In the genomic region with DNA sequence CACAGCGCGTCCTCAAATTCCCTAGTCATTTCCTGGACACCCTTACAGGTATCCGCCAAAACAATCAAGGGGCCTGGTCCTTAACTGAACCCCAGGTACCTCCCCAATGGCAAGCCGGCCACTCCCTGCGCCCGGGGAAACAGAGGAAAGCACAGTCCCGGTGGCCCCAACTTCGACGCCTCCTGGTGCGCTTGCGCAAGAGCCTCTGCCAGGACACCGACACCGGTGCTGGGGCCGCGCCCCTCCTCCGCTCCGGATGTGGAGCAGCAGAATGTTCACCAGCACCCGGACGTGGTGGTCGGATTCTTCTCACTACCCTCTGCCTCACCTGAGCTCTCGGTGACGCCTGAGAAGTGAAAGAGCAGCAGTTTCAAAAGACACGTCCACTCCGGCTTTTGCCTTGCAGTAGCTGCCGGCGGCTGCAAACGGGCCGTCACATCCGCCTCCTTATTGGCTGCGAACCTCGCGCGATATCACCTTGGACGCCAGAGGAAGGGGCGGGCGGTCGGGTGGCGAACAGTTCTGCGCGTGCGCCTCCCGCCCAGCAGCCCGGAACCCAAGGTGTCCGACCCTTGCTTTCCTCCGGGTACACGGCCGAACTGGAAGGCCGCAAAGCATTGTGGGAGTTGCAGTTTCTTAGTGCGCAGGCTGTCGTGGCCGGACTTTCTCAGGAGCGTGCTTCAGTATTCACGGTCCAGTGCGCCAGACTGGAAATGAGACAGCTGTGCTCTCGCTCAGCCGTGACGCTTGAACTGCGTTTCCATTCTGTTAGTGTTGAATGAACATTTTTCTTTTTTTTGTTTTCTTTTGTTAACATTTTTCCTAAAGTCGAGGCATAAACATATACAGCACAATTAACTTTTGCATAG, we compare ENCODE assay signal across 8 cellular contexts. TPM values are rescaled to one million over a fixed set of nuclear protein-coding genes. Genes with fewer than 3 reads are reported as not detected.
DNase-seq lines count a peak whose midpoint lies in the region; ATAC-seq and TF ChIP-seq lines count a peak whose summit lies in the region.

A gene with protein sequence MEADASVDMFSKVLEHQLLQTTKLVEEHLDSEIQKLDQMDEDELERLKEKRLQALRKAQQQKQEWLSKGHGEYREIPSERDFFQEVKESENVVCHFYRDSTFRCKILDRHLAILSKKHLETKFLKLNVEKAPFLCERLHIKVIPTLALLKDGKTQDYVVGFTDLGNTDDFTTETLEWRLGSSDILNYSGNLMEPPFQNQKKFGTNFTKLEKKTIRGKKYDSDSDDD (minus strand): TSS at position 423 of the 869 bp plus-strand sequence. CDS start 3,123 bp downstream, outside the sequence.

- H3K27me3 Mint-ChIP-seq in IgD-negative memory B cell = no peaks in the 10 kb centered on the region

- no peak for TF ChIP-seq CTCF in epithelial cell of proximal tubule (conservative IDR thresholded peaks at IDR 0.05; ENCODE audit: low read depth, low read length)

- H3K4me1 Mint-ChIP-seq in IgD-negative memory B cell = peaks cover 6 to 25% (median 16%) of the 10 kb centered on the region in 3 donors

- H3K4me3 ChIP-seq in epithelial cell of proximal tubule (ENCODE audit: low read depth, low read length) = peak within 1 kb of the TSS; percentile 79

- H3K36me3 Mint-ChIP-seq in IgD-negative memory B cell = peaks cover 2% of the 10 kb centered on the region

- no peak within 1 kb of the TSS for H3K4me3 Mint-ChIP-seq in IgD-negative memory B cell

- no peaks in the 10 kb centered on the region for H3K9me3 Mint-ChIP-seq in IgD-negative memory B cell

- H3K27ac Mint-ChIP-seq in IgD-negative memory B cell = no peak within 1 kb of the TSS

- ATAC-seq in GM21576 (IDR thresholded peaks at IDR 0.05; ENCODE audit: unreplicated experiment) = peak; percentile 68

- DNase-seq in DMS153 (lab: John Stamatoyannopoulos, UW) (peak; percentile 99), OCI-M1 (lab: John Stamatoyannopoulos, UW) (peak; percentile 97), activated T-cell treated with anti-CD3 and anti-CD28 coated beads for 24 hours (ENCODE audit: low read depth) (peak; percentile 98), epithelial cell of proximal tubule (ENCODE audit: low read depth) (peak; percentile 98), mucosa of gallbladder (ENCODE audit: low spot score) (peak; percentile 99)
- peak; percentile 95 to 96 for DNase-seq in stimulated activated CD8-positive, alpha-beta memory T cell treated with anti-CD3 and anti-CD28 coated beads, Interleukin-4, amount 100 ng/mL, for 4 hours (ENCODE audit: low read depth in 2 of 2, low spot score in 1 of 2)

RNA-seq across cellular contexts. Expression of the gene that starts here (rescaled TPM):
- 48.2 TPM for polyA plus RNA-seq in IgD-negative memory B cell
- total RNA-seq in epithelial cell of proximal tubule = 53.6 and 73.6 TPM in 2 replicates
- total RNA-seq in mucosa of gallbladder = 20.2 TPM

Comparison
In these comparisons a context has a peak if more than half of its experiments do, and no peak if none do; other contexts are left out.
1. Peak in every context shown above with its lines: DNase-seq, ATAC-seq and H3K4me3 ChIP-seq.